ENCODE assay signal across 13 cellular contexts in genomic region chr21:29737188-29737587, GRCh38.
"Had no signal": no experiment of that assay in that cellular context is flagged by ENCODE, and none has a peak within 500 bp of the region (broad histone marks: within the 10 kb centered on the region; RNA-seq: fewer than 3 reads in every experiment).

No MANE protein-coding gene starts in this region.

- H3K4me3 ChIP-seq: body of pancreas, esophagus muscularis mucosa, lung, thyroid gland had no signal

- H3K27me3 ChIP-seq: body of pancreas, esophagus muscularis mucosa, thyroid gland had no signal

- H3K4me1 ChIP-seq: body of pancreas, esophagus muscularis mucosa, thyroid gland had no signal

- H3K9me3 ChIP-seq: body of pancreas, esophagus muscularis mucosa, thyroid gland had no signal

- H3K36me3 ChIP-seq: esophagus muscularis mucosa, thyroid gland had no signal

- DNase-seq: activated CD4-positive, alpha-beta T cell treated with anti-CD3 and anti-CD28 coated beads, Interleukin-2, amount 50 U/mL, for 48 hours; amniotic stem cell; body of pancreas; central memory CD4-positive, alpha-beta T cell; effector CD8-positive, alpha-beta T cell; foreskin fibroblast; islet precursor cell; nephron progenitor cell; retina; stimulated activated naive B cell treated with anti-CD40 and anti-IgM and Interleukin-4, amounts not matched to agents 10 μg/mL and 1 μg/mL and 100 μg/mL, for 72 hours; thyroid gland had no signal

- H3K27ac ChIP-seq: body of pancreas, esophagus muscularis mucosa, thyroid gland had no signal
